8 cellular contexts compared by ENCODE assay signal in the genomic region with DNA sequence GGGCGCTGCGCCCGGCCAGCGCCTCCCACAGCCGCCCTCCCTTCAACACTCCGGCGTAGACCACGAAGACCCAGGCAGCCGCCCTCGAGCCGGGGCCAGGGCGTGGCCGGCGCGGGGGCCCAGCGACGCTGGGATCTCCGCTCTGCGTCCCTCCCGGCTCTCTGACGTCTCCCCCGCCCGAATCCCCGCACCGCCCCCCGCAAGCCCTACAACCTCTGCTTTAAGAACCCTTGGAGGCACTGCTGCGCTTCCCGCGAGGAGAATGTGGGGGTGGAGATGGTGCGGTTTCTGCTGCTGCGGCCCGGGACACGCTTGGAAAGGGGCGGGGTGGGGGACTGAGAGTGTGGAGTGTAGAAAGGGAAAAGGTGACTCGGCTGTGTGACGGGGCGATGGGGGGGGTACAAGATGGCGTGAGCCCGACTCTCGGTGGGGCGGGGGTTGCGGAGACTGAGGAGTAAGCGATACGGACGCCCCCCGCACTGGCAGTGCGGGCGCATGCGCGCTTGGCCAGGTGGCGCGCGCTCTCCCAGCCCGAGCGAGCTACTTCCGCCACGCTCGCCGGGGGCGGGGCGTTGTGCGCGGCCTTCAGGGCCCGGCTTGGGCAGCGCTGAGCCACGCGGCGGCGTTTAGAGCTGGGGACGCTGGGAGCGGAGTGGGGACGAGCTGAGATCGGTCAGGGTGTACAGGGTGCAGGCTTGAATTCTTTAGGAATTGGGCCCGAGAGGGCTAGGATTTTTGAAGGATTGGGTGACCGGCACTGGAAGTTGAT. TPM values are rescaled to one million over a fixed set of nuclear protein-coding genes. Genes with fewer than 3 reads are reported as not detected.
DNase-seq lines count a peak whose midpoint lies in the region; ATAC-seq and TF ChIP-seq lines count a peak whose summit lies in the region.

Gene SUPT3H (minus strand): TSS at position 380 of the 769 bp plus-strand sequence.

- H3K27me3 ChIP-seq in layer of hippocampus (ENCODE audit: control insufficient read depth, insufficient read depth, low read length), result no peaks in the 10 kb centered on the region

- no peaks in the 10 kb centered on the region for H3K9me3 Mint-ChIP-seq in activated CD4-positive, alpha-beta T cell treated with anti-CD3 and anti-CD28 coated beads for 36 hours (ENCODE audit: low read depth)
- H3K9me3 Mint-ChIP-seq in chondrocyte (ENCODE audit: low read depth), result no peaks in the 10 kb centered on the region

- H3K27me3 Mint-ChIP-seq in activated CD4-positive, alpha-beta T cell treated with anti-CD3 and anti-CD28 coated beads for 36 hours, result no peaks in the 10 kb centered on the region
- H3K27me3 Mint-ChIP-seq in chondrocyte (ENCODE audit: low read depth), result no peaks in the 10 kb centered on the region

- CTCF ChIA-PET in activated CD4-positive, alpha-beta T cell treated with anti-CD3 and anti-CD28 coated beads for 36 hours (lab: Charles Lee), result interaction anchor here (0.6 to 2.8 kb wide), 9 partner anchors 14 to 715 kb away, joined by 3 to 11 read pairs (median 3); no protein-coding TSS in a partner anchor

- H3K4me3 Mint-ChIP-seq in activated CD4-positive, alpha-beta T cell treated with anti-CD3 and anti-CD28 coated beads for 36 hours, result peak within 1 kb of the TSS; percentile 99
- H3K4me3 Mint-ChIP-seq in chondrocyte (ENCODE audit: unreplicated experiment), result peak within 1 kb of the TSS; percentile 86

- peak; percentile 93 for ATAC-seq in GM19025 (IDR thresholded peaks at IDR 0.05; ENCODE audit: low read depth, unreplicated experiment)
- ATAC-seq in HG03280 (IDR thresholded peaks at IDR 0.05; ENCODE audit: unreplicated experiment), result peak; percentile 92
- ATAC-seq in activated CD4-positive, alpha-beta T cell treated with anti-CD3 and anti-CD28 coated beads for 36 hours, result peak; percentile 89

- DNase-seq in AML-193 (lab: John Stamatoyannopoulos, UW) (peak; percentile 92 to 93), NCI-H446 treated with DMSO at 0.1 percent for 48 hours (lab: John Stamatoyannopoulos, UW) (peak; percentile 90), chondrocyte (ENCODE audit: low spot score) (peak; percentile 96)
- DNase-seq in activated CD4-positive, alpha-beta T cell treated with anti-CD3 and anti-CD28 coated beads for 36 hours, result peak; percentile 97
- peak; percentile 88 to 95 (median 92) for DNase-seq in stimulated activated CD4-positive, alpha-beta T cell treated with anti-CD3 and anti-CD28 coated beads, Interleukin-1b, Interleukin-23, amount 100 ng/mL, for 24 hours (ENCODE audit: low read depth in 4 of 4, low spot score in 1 of 4)

- H3K36me3 Mint-ChIP-seq in activated CD4-positive, alpha-beta T cell treated with anti-CD3 and anti-CD28 coated beads for 36 hours (ENCODE audit: low read depth), result peaks cover 2% of the 10 kb centered on the region
- H3K36me3 Mint-ChIP-seq in chondrocyte (ENCODE audit: low read depth), result no peaks in the 10 kb centered on the region

- H3K4me1 Mint-ChIP-seq in activated CD4-positive, alpha-beta T cell treated with anti-CD3 and anti-CD28 coated beads for 36 hours, result peaks cover 22% of the 10 kb centered on the region
- H3K4me1 Mint-ChIP-seq in chondrocyte (ENCODE audit: low read depth), result peaks cover 25% of the 10 kb centered on the region

- POLR2A ChIA-PET in activated CD4-positive, alpha-beta T cell treated with anti-CD3 and anti-CD28 coated beads for 36 hours (lab: Charles Lee), result interaction anchor here (0.6 to 1.4 kb wide), 10 partner anchors 17 to 547 kb away, joined by 3 read pairs; no protein-coding TSS in a partner anchor

- intact Hi-C loops in activated CD4-positive, alpha-beta T cell treated with anti-CD3 and anti-CD28 coated beads for 36 hours (cut with DNase I, micrococcal nuclease), result loop anchor here (1.0 to 10.0 kb wide), 15 partner anchors 41 to 1133 kb away; partner anchors contain the start of gene HSP90AB1 (in 1 of the 2)

- H3K27ac ChIP-seq in layer of hippocampus (ENCODE audit: low read depth, low read length), result peak within 1 kb of the TSS; percentile 95

- peak within 1 kb of the TSS; percentile 100 for H3K27ac Mint-ChIP-seq in activated CD4-positive, alpha-beta T cell treated with anti-CD3 and anti-CD28 coated beads for 36 hours
- peak within 1 kb of the TSS; percentile 99 for H3K27ac Mint-ChIP-seq in chondrocyte (ENCODE audit: unreplicated experiment)

- TF ChIP-seq CTCF in chondrocyte (IDR thresholded peaks at IDR 0.05), result peak; percentile 55

RNA-seq across cellular contexts. Expression of gene SUPT3H, which starts in this region (rescaled TPM):
- 10 to 100 TPM; 15.5 TPM for total RNA-seq in activated CD4-positive, alpha-beta T cell treated with anti-CD3 and anti-CD28 coated beads for 36 hours
- 10.7 to 13.3 TPM (median 12.9 TPM) in 3 replicates for total RNA-seq in chondrocyte

Comparison
In these comparisons a context has a peak if more than half of its experiments do, and no peak if none do; other contexts are left out.
1. Peak in every context shown above with its lines: DNase-seq, ATAC-seq and H3K27ac ChIP-seq.